ENCODE assay signal across 8 cellular contexts in the genomic region with DNA sequence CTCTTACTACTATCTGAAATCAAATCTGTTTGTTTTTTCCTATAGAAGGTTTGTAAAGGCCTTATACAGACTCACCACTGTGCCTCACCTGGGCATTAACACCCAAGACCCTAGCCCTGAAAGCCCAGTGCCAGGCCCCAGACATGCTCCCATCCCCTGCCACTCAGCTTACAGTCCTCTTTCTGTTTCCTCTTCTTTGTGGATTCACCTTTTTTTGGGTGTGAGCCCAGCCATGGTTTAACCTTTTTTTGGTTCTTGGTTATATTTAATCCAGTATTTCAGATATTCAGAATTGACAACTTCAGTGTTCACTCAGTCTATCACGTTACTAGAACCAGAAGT. TPM values are rescaled to one million over a fixed set of nuclear protein-coding genes. Genes with fewer than 3 reads are reported as not detected.
DNase-seq lines count a peak whose midpoint lies in the region; ATAC-seq and TF ChIP-seq lines count a peak whose summit lies in the region.
"Not testable (repeated sequence)": the region's sequence is repeated elsewhere in the genome, so short reads cannot be mapped to it uniquely, and the experiment has no call there.

No MANE protein-coding gene starts in this region.

- not testable (repeated sequence) for H3K9ac ChIP-seq in GM23248

- not testable (repeated sequence) for H3K9me3 Mint-ChIP-seq in T-helper 2 cell treated with Interferon-gamma antibody and Interleukin-4, amounts not matched to agents 5 μg/mL and 100 μg/mL, for 36 hours; activated naive CD4-positive, alpha-beta T cell treated with anti-CD3 and anti-CD28 coated beads, Interleukin-2, amount 10 ng/mL, durations not matched to agents 7 days and 5 days; stimulated activated effector memory CD8-positive, alpha-beta T cell treated with anti-CD3 and anti-CD28 coated beads, Interleukin-12 subunit alpha, Interleukin-12 subunit beta, amount 100 ng/mL, for 72 hours

- intact Hi-C loops in left lung (cut with DNase I); vagina (cut with DNase I): not testable (repeated sequence)

- H3K36me3 ChIP-seq in GM23248 (ENCODE audit: low read depth) (peaks cover 23% of the 10 kb centered on the region), left lung (peaks cover 0 to 95% of the 10 kb centered on the region in 2 donors), osteoblast (ENCODE audit: insufficient read depth, low read length) (peaks cover 59% of the 10 kb centered on the region), vagina (peaks cover 0 to 19% of the 10 kb centered on the region in 2 donors)

- not testable (repeated sequence) for H3K4me3 Mint-ChIP-seq in T-helper 2 cell treated with Interferon-gamma antibody and Interleukin-4, amounts not matched to agents 5 μg/mL and 100 μg/mL, for 36 hours; activated naive CD4-positive, alpha-beta T cell treated with anti-CD3 and anti-CD28 coated beads, Interleukin-2, amount 10 ng/mL, durations not matched to agents 7 days and 5 days; stimulated activated effector memory CD8-positive, alpha-beta T cell treated with anti-CD3 and anti-CD28 coated beads, Interleukin-12 subunit alpha, Interleukin-12 subunit beta, amount 100 ng/mL, for 72 hours

- H3K4me1 Mint-ChIP-seq in T-helper 2 cell treated with Interferon-gamma antibody and Interleukin-4, amounts not matched to agents 5 μg/mL and 100 μg/mL, for 36 hours (ENCODE audit: low read depth); activated naive CD4-positive, alpha-beta T cell treated with anti-CD3 and anti-CD28 coated beads, Interleukin-2, amount 10 ng/mL, durations not matched to agents 7 days and 5 days: not testable (repeated sequence)
- H3K4me1 Mint-ChIP-seq in stimulated activated effector memory CD8-positive, alpha-beta T cell treated with anti-CD3 and anti-CD28 coated beads, Interleukin-12 subunit alpha, Interleukin-12 subunit beta, amount 100 ng/mL, for 72 hours, result peaks cover 35% of the 10 kb centered on the region

- H3K79me2 ChIP-seq in GM23248 (ENCODE audit: insufficient read depth), result peaks cover 87% of the 10 kb centered on the region
- peaks cover 45% of the 10 kb centered on the region for H3K79me2 ChIP-seq in osteoblast (ENCODE audit: insufficient read depth, low read length)

- not testable (repeated sequence) for H3K27me3 Mint-ChIP-seq in T-helper 2 cell treated with Interferon-gamma antibody and Interleukin-4, amounts not matched to agents 5 μg/mL and 100 μg/mL, for 36 hours (ENCODE audit: low read depth); activated naive CD4-positive, alpha-beta T cell treated with anti-CD3 and anti-CD28 coated beads, Interleukin-2, amount 10 ng/mL, durations not matched to agents 7 days and 5 days

- H3K4me1 ChIP-seq in GM23248 (ENCODE audit: insufficient read depth) (peaks cover 42% of the 10 kb centered on the region), left lung (peaks cover 0 to 21% of the 10 kb centered on the region in 2 donors), osteoblast (ENCODE audit: insufficient read depth, low read length) (peaks cover 24% of the 10 kb centered on the region)
- H3K4me1 ChIP-seq in vagina, result not testable (repeated sequence)

- peak overlapping the region; percentile 46 for H3K4me2 ChIP-seq in GM23248 (ENCODE audit: unreplicated experiment)
- H3K4me2 ChIP-seq in osteoblast (ENCODE audit: insufficient read depth, low read length), result not testable (repeated sequence)

- H3K4me3 ChIP-seq in GM23248; left lung; osteoblast (ENCODE audit: insufficient read depth, low read length); vagina: not testable (repeated sequence)

- not testable (repeated sequence) for H3K9me2 ChIP-seq in GM23248 (ENCODE audit: insufficient read depth)

- H4K20me1 ChIP-seq in GM23248 (ENCODE audit: insufficient read depth), result not testable (repeated sequence)
- peaks cover 33% of the 10 kb centered on the region for H4K20me1 ChIP-seq in osteoblast (ENCODE audit: insufficient read depth, low read length)

- H3K9me3 ChIP-seq in GM23248 (ENCODE audit: low read depth); left lung; osteoblast (ENCODE audit: low read depth, low read length); vagina: not testable (repeated sequence)

- in situ Hi-C loops in GM23248 (cut with MboI), result not testable (repeated sequence)

- H3F3A ChIP-seq in GM23248 (ENCODE audit: insufficient read depth), result peaks cover 73% of the 10 kb centered on the region

- not testable (repeated sequence) for TF ChIP-seq CTCF in left lung (IDR thresholded peaks at IDR 0.05); osteoblast (IDR thresholded peaks at IDR 0.05; ENCODE audit: extremely low read depth, low read depth, low read length); vagina (IDR thresholded peaks at IDR 0.05)

- H3K27ac ChIP-seq in GM23248 (peak overlapping the region; percentile 40), left lung (peak overlapping the region; percentile 1 to 28), osteoblast (ENCODE audit: low read depth, low read length) (peak overlapping the region; percentile 52), vagina (peak overlapping the region; percentile 36)

- WGBS in GM23248 (ENCODE audit: low coverage in 1 of 2, low lambda C conversion rate in 2 of 2, missing lambda C conversion rate in 2 of 2), 2 experiments, result 47 to 68% methylated on average over 1 of the region's 1 CpG

- TF ChIP-seq POLR2A in vagina (IDR thresholded peaks at IDR 0.05), result not testable (repeated sequence)

- not testable (repeated sequence) for H3K27me3 ChIP-seq in GM23248 (replicated peaks; ENCODE audit: insufficient read depth); left lung; osteoblast (ENCODE audit: insufficient read depth, low read length); vagina

- H3K36me3 Mint-ChIP-seq in T-helper 2 cell treated with Interferon-gamma antibody and Interleukin-4, amounts not matched to agents 5 μg/mL and 100 μg/mL, for 36 hours (ENCODE audit: low read depth), result peaks cover 35% of the 10 kb centered on the region
- H3K36me3 Mint-ChIP-seq in activated naive CD4-positive, alpha-beta T cell treated with anti-CD3 and anti-CD28 coated beads, Interleukin-2, amount 10 ng/mL, durations not matched to agents 7 days and 5 days, result peaks cover 32% of the 10 kb centered on the region
- peaks cover 94% of the 10 kb centered on the region for H3K36me3 Mint-ChIP-seq in stimulated activated effector memory CD8-positive, alpha-beta T cell treated with anti-CD3 and anti-CD28 coated beads, Interleukin-12 subunit alpha, Interleukin-12 subunit beta, amount 100 ng/mL, for 72 hours

- CTCF ChIA-PET in activated naive CD4-positive, alpha-beta T cell treated with anti-CD3 and anti-CD28 coated beads, Interleukin-2, amount 10 ng/mL, durations not matched to agents 7 days and 5 days (lab: Charles Lee), result not testable (repeated sequence)

- peak overlapping the region; percentile 19 for H3K27ac Mint-ChIP-seq in T-helper 2 cell treated with Interferon-gamma antibody and Interleukin-4, amounts not matched to agents 5 μg/mL and 100 μg/mL, for 36 hours
- peak overlapping the region; percentile 54 for H3K27ac Mint-ChIP-seq in activated naive CD4-positive, alpha-beta T cell treated with anti-CD3 and anti-CD28 coated beads, Interleukin-2, amount 10 ng/mL, durations not matched to agents 7 days and 5 days
- peak overlapping the region; percentile 80 for H3K27ac Mint-ChIP-seq in stimulated activated effector memory CD8-positive, alpha-beta T cell treated with anti-CD3 and anti-CD28 coated beads, Interleukin-12 subunit alpha, Interleukin-12 subunit beta, amount 100 ng/mL, for 72 hours

- ATAC-seq in left lung; stimulated activated effector memory CD8-positive, alpha-beta T cell treated with anti-CD3 and anti-CD28 coated beads, Interleukin-12 subunit alpha, Interleukin-12 subunit beta, amount 100 ng/mL, for 72 hours: not testable (repeated sequence)

- not testable (repeated sequence) for DNase-seq in GM23248; T-helper 2 cell treated with Interferon-gamma antibody and Interleukin-4, amounts not matched to agents 5 μg/mL and 100 μg/mL, for 36 hours (ENCODE audit: low spot score); activated naive CD4-positive, alpha-beta T cell treated with anti-CD3 and anti-CD28 coated beads, Interleukin-2, amount 10 ng/mL, durations not matched to agents 7 days and 5 days; left lung; osteoblast (ENCODE audit: insufficient read length, low spot score, missing footprints); stimulated activated effector memory CD8-positive, alpha-beta T cell treated with anti-CD3 and anti-CD28 coated beads, Interleukin-12 subunit alpha, Interleukin-12 subunit beta, amount 100 ng/mL, for 72 hours (ENCODE audit: low spot score in 2 of 2)
- DNase-seq in ecto neural progenitor cell (ENCODE audit: low spot score) (peak; percentile 27), vagina (ENCODE audit: extremely low spot score in 2 of 2) (peak in 1 of 2 donors; percentile 42)

- H2AFZ ChIP-seq in GM23248; osteoblast (ENCODE audit: low read length): not testable (repeated sequence)

RNA-seq across cellular contexts. Expression of gene NTAN1, which starts 31.0 kb away (rescaled TPM):
- 61.2 and 71.3 TPM in 2 replicates for total RNA-seq in GM23248 (2014; rRNA removed; shearing (Covaris generic))
- polyA plus RNA-seq in GM23248 (2016; fragmentation: Nextera tagmentation; extraction: Ambion mirVana), result 108 and 112 TPM in 2 replicates
- total RNA-seq in left lung (10 to 100 TPM; 33.6 to 38.1 TPM), osteoblast (59.7 and 75.7 TPM in 2 replicates), vagina (70.0 TPM)

RNA-seq across cellular contexts. Expression of gene PDXDC1, which starts 50.0 kb away (rescaled TPM):
- total RNA-seq in GM23248 (2014; rRNA removed; shearing (Covaris generic)), result 63.9 and 73.1 TPM in 2 replicates
- 57.8 and 61.1 TPM in 2 replicates for polyA plus RNA-seq in GM23248 (2016; fragmentation: Nextera tagmentation; extraction: Ambion mirVana)
- total RNA-seq in left lung (100 to 1,000 TPM; 103 to 111 TPM), osteoblast (82.5 and 90.5 TPM in 2 replicates), vagina (59.2 TPM)

Comparison
In these comparisons a context has a peak if more than half of its experiments do, and no peak if none do; other contexts are left out.
1. H3K27ac Mint-ChIP-seq: peak in every context shown above with its lines; median percentile 80 in stimulated activated effector memory CD8-positive, alpha-beta T cell treated with anti-CD3 and anti-CD28 coated beads, Interleukin-12 subunit alpha, Interleukin-12 subunit beta, amount 100 ng/mL, for 72 hours; 54 in activated naive CD4-positive, alpha-beta T cell treated with anti-CD3 and anti-CD28 coated beads, Interleukin-2, amount 10 ng/mL, durations not matched to agents 7 days and 5 days; 19 in T-helper 2 cell treated with Interferon-gamma antibody and Interleukin-4, amounts not matched to agents 5 μg/mL and 100 μg/mL, for 36 hours.